ENCODE assay signal across 1 cellular context in the genomic region with DNA sequence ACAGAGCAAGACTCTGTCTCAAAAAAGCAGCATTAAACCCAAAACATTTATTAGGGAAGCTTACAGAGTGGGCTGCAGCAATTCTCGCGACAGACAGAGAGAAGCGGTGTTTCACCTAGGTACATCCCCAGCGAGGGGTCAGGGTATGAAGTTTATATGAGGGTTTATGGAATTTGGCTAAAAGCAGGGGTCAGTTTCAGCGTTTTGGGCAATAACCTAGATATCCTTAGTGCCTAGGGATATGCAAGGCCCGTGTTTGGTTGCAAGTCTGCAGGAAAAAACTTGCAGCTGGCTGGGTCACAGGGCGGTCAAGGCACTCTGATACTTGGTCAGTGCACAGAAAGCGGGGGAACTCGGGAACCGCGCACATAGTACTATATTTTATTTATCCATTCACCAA.
TF ChIP-seq lines count a peak whose summit lies in the region.

No MANE protein-coding gene starts in this region.

TF ChIP-seq in H1, 55 proteins besides CTCF, POLR2A, EP300 and RAD21:
- TF ChIP-seq RNF2 (IDR thresholded peaks at IDR 0.05; ENCODE audit: borderline replicate concordance, low read depth, low read length, missing control alignments, poor library complexity, severe bottlenecking) (no peak), TCF12 (IDR thresholded peaks at IDR 0.05; ENCODE audit: low read depth, low read length) (no peak), YY1 (IDR thresholded peaks at IDR 0.05; ENCODE audit: low read depth, low read length) (no peak), POLR2AphosphoS5 (IDR thresholded peaks at IDR 0.05; ENCODE audit: low read depth, low read length) (no peak)
- TF ChIP-seq, protein P1, sequence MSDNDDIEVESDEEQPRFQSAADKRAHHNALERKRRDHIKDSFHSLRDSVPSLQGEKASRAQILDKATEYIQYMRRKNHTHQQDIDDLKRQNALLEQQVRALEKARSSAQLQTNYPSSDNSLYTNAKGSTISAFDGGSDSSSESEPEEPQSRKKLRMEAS (IDR thresholded peaks at IDR 0.05): no peak
